In the genomic region with DNA sequence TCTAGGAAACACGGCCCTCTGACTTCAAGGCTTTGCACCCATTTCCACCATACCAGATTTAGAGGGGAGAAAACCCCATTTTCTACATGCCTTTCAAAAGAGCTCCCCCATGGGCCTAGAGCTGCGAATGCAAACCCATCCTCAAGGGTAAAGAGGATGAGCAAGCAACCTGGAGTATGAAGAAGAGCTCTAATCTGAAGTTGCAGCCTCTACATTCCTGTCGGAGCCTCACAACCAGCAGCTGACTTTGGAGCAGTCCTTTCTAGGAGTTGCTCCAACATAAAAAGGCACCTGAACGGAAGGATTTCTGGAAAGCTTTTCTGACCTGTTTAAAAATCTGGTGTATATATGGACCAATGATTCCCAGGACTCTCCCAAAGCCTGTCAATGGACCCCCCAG, we compare ENCODE assay signal across 17 cellular contexts.
A peak's percentile ranks its signal among the peaks of the same experiment; 100 is the strongest.
DNase-seq lines count a peak whose midpoint lies in the region; ATAC-seq, FAIRE-seq and TF ChIP-seq lines count a peak whose summit lies in the region.
"Had no signal": no experiment of that assay in that cellular context is flagged by ENCODE, and none has a peak within 500 bp of the region (broad histone marks: within the 10 kb centered on the region; RNA-seq: fewer than 3 reads in every experiment).

No MANE protein-coding gene starts in this region.

- H3K4me1 ChIP-seq in PC-9 (replicated peaks; ENCODE audit: insufficient read depth) (0 out of 2 replicates have a peak, but pooled peaks cover 9% of the 10 kb centered on the region), H1 (replicated peaks in 1 of 4; ENCODE audit: control insufficient read depth in 3 of 4, insufficient read depth in 4 of 4, low read length in 3 of 4) (peaks cover 8 to 27% (median 18%) of the 10 kb centered on the region in 4 experiments), neuronal stem cell (ENCODE audit: control insufficient read depth in 2 of 2, insufficient read depth in 1 of 2, low read depth in 1 of 2, low read length in 2 of 2) (peaks cover 16 to 23% of the 10 kb centered on the region in 2 donors)

- H3K27me3 ChIP-seq in PC-9 (ENCODE audit: insufficient read depth, low read depth) (no peaks in the 10 kb centered on the region), H1 (replicated peaks in 1 of 4; ENCODE audit: control insufficient read depth in 3 of 4, extremely low read depth in 1 of 4, insufficient read depth in 3 of 4, low read length in 3 of 4) (no peaks in the 10 kb centered on the region), neuronal stem cell (ENCODE audit: control insufficient read depth in 3 of 3, insufficient read depth in 3 of 3, low read depth in 1 of 3, low read length in 3 of 3) (no peaks in the 10 kb centered on the region)
- H3K27me3 ChIP-seq: upper lobe of left lung had no signal

- no peak for TF ChIP-seq EP300 in H1 (IDR thresholded peaks at IDR 0.05; ENCODE audit: borderline replicate concordance in 1 of 2, low read depth in 2 of 2, low read length in 2 of 2)

- H3K36me3 ChIP-seq in PC-9 (ENCODE audit: low read depth) (0 out of 2 replicates have a peak, but pooled peaks cover 8% of the 10 kb centered on the region), H1 (ENCODE audit: control insufficient read depth in 2 of 4, insufficient read depth in 4 of 4, low read length in 3 of 4) (peaks cover 31 to 43% (median 33%) of the 10 kb centered on the region in 4 experiments), neuronal stem cell (replicated peaks in 1 of 2; ENCODE audit: control insufficient read depth in 2 of 2, insufficient read depth in 2 of 2, low read length in 2 of 2) (peaks cover 34 to 47% of the 10 kb centered on the region in 2 donors)

- H4K5ac ChIP-seq in H1 (ENCODE audit: insufficient read length, low read depth, low read length), result no peak overlapping the region

- H2BK15ac ChIP-seq in H1 (ENCODE audit: low read length), result no peak overlapping the region
- H2BK15ac ChIP-seq in neuronal stem cell (ENCODE audit: low read length), result no peak overlapping the region

- H3K18ac ChIP-seq in H1 (ENCODE audit: extremely low read depth, low read length), result 0 out of 2 replicates have a peak overlapping the region, but pooled peaks have one; percentile 5
- no peak overlapping the region for H3K18ac ChIP-seq in neuronal stem cell (ENCODE audit: low read length)

- H3K9me2 ChIP-seq in PC-9 (ENCODE audit: insufficient read depth), result no peaks in the 10 kb centered on the region

- H2AK5ac ChIP-seq in H1 (ENCODE audit: low read depth, low read length) (peak overlapping the region; percentile 82; the same call in 1 of the 2 replicates), neuronal stem cell (ENCODE audit: low read depth, low read length) (no peak overlapping the region)

- peak overlapping the region; percentile 42 for H3K4me3 Mint-ChIP-seq in activated CD4-positive, alpha-beta T cell treated with anti-CD3 and anti-CD28 coated beads, Interleukin-2, amount 10 ng/mL, durations not matched to agents 7 days and 5 days
- H3K4me3 Mint-ChIP-seq in CD14-positive monocyte, result peak overlapping the region in 1 of 2 donors; percentile 45
- H3K4me3 Mint-ChIP-seq: T-helper 1 cell treated with Interleukin-12 subunit alpha and Interleukin-12 subunit beta and Interleukin-4 antibody, amounts not matched to agents 30 μg/mL and 1 μg/mL, for 36 hours had no signal

- H2BK12ac ChIP-seq in H1 (ENCODE audit: low read depth, low read length), result peak overlapping the region; percentile 18; the same call in 1 of the 2 replicates
- H2BK12ac ChIP-seq in neuronal stem cell (ENCODE audit: low read length), result no peak overlapping the region

- no peaks in the 10 kb centered on the region for H3K27me3 Mint-ChIP-seq in activated CD4-positive, alpha-beta T cell treated with anti-CD3 and anti-CD28 coated beads, Interleukin-2, amount 10 ng/mL, durations not matched to agents 7 days and 5 days
- H3K27me3 Mint-ChIP-seq in CD14-positive monocyte (ENCODE audit: low read depth in 3 of 3), result peaks cover 0 to 19% (median 11%) of the 10 kb centered on the region in 3 donors

- no peak overlapping the region for H3K14ac ChIP-seq in H1 (ENCODE audit: insufficient read length)
- no peak overlapping the region for H3K14ac ChIP-seq in neuronal stem cell (ENCODE audit: low read length)

- H3K36me3 Mint-ChIP-seq in activated CD4-positive, alpha-beta T cell treated with anti-CD3 and anti-CD28 coated beads, Interleukin-2, amount 10 ng/mL, durations not matched to agents 7 days and 5 days (ENCODE audit: low read depth), result peaks cover 41% of the 10 kb centered on the region
- H3K36me3 Mint-ChIP-seq in CD14-positive monocyte, result peaks cover 47 to 54% of the 10 kb centered on the region in 2 donors

- H4K8ac ChIP-seq in H1 (ENCODE audit: extremely low read depth, insufficient read depth, low read length) (no peak overlapping the region), neuronal stem cell (ENCODE audit: low read depth, low read length) (no peak overlapping the region)

- no peak overlapping the region for H2BK20ac ChIP-seq in H1 (ENCODE audit: low read length)

- FAIRE-seq in H1 (lab: Jason Lieb, UNC), result no peak
- FAIRE-seq: A549, small intestine had no signal

- no peaks in the 10 kb centered on the region for H4K20me1 ChIP-seq in PC-9 (ENCODE audit: insufficient read depth)
- peaks cover 10 to 29% of the 10 kb centered on the region in 2 experiments for H4K20me1 ChIP-seq in H1 (replicated peaks in 1 of 2; ENCODE audit: control insufficient read depth in 1 of 2, insufficient read depth in 2 of 2, low read length in 2 of 2)

- H3K23me2 ChIP-seq in H1 (ENCODE audit: low read depth, low read length), result peaks cover 15% of the 10 kb centered on the region

- 85% methylated on average over 4 of the region's 4 CpGs; no CpG with 5 or more reads in 1 of the 2 experiments for WGBS in H1 (ENCODE audit: extremely low coverage in 1 of 2, insufficient coverage in 1 of 2, insufficient read length in 1 of 2, insufficient replicate concordance in 2 of 2, low coverage in 1 of 2, low lambda C conversion rate in 2 of 2, missing lambda C conversion rate in 1 of 2), 2 experiments
- WGBS in neuronal stem cell (ENCODE audit: extremely low coverage in 2 of 2, insufficient read length in 2 of 2, insufficient replicate concordance in 1 of 2), 2 donors, result no CpG with 5 or more reads among the region's 4 CpGs

- DNase-seq in activated CD4-positive, alpha-beta T cell treated with anti-CD3 and anti-CD28 coated beads, Interleukin-2, amount 10 ng/mL, durations not matched to agents 7 days and 5 days, result no peak
- DNase-seq in activated CD4-positive, alpha-beta T cell treated with anti-CD3 and anti-CD28 coated beads, Interleukin-2, amount 50 U/mL, for 48 hours, result no peak
- DNase-seq in PC-9, result no peak
- DNase-seq in H1 (ENCODE audit: low read depth in 1 of 2, low spot score in 2 of 2), result no peak
- no peak for DNase-seq in neuronal stem cell (ENCODE audit: low spot score)
- DNase-seq in CD14-positive monocyte (ENCODE audit: low spot score), result no peak
- DNase-seq: effector CD4-positive, alpha-beta T cell; foreskin melanocyte; NCI-H345; small intestine; upper lobe of left lung had no signal

- no peak overlapping the region for H2AFZ ChIP-seq in PC-9
- H2AFZ ChIP-seq in H1 (ENCODE audit: low read length), result no peak overlapping the region
- no peak overlapping the region for H2AFZ ChIP-seq in neuronal stem cell (ENCODE audit: low read length)
- H2AFZ ChIP-seq: GM23248 had no signal

- no peak for TF ChIP-seq POLR2A in H1 (IDR thresholded peaks at IDR 0.05; ENCODE audit: control extremely low read depth in 1 of 2, low read depth in 2 of 2, low read length in 2 of 2)

- no peaks in the 10 kb centered on the region; the same call in none of the 2 replicates for H3K79me1 ChIP-seq in H1 (ENCODE audit: low read depth, low read length)
- peaks cover 19% of the 10 kb centered on the region for H3K79me1 ChIP-seq in neuronal stem cell (ENCODE audit: low read depth, low read length)

- ATAC-seq in esophagus mucosa (no peak), GM21447 (IDR thresholded peaks at IDR 0.05; ENCODE audit: unreplicated experiment) (no peak)
- ATAC-seq: A549 had no signal

- H3K27ac ChIP-seq in PC-9, result no peak overlapping the region
- 0 out of 2 replicates have a peak overlapping the region, but pooled peaks have one; percentile 22 for H3K27ac ChIP-seq in H1 (ENCODE audit: low read depth, low read length)
- no peak overlapping the region for H3K27ac ChIP-seq in neuronal stem cell (replicated peaks; ENCODE audit: low read length)
- H3K27ac ChIP-seq: A549, GM23248, neutrophil had no signal

- 0 out of 2 replicates have a peak overlapping the region, but pooled peaks have one; percentile 96 for H2BK5ac ChIP-seq in H1 (ENCODE audit: low read depth, low read length)
- no peak overlapping the region for H2BK5ac ChIP-seq in neuronal stem cell (ENCODE audit: low read length)

- H2BK120ac ChIP-seq in H1 (replicated peaks; ENCODE audit: low read depth, low read length) (no peak overlapping the region), neuronal stem cell (ENCODE audit: low read depth, low read length) (no peak overlapping the region)

- H3K4me3 ChIP-seq in PC-9 (no peak overlapping the region), H1 (ENCODE audit: extremely low read depth in 1 of 4, insufficient read depth in 2 of 4, low read depth in 3 of 4, low read length in 4 of 4) (peak overlapping the region in 2 of 4 experiments; percentile 84 to 92; a peak in 3 of 8 replicates), neuronal stem cell (ENCODE audit: low read length in 2 of 2) (no peak overlapping the region)
- H3K4me3 ChIP-seq: A549, GM23248, upper lobe of left lung had no signal

- H3K27ac Mint-ChIP-seq in activated CD4-positive, alpha-beta T cell treated with anti-CD3 and anti-CD28 coated beads, Interleukin-2, amount 10 ng/mL, durations not matched to agents 7 days and 5 days, result no peak overlapping the region
- H3K27ac Mint-ChIP-seq in CD14-positive monocyte, result peak overlapping the region in 1 of 7 donors; percentile 58
- H3K27ac Mint-ChIP-seq: T-helper 1 cell treated with Interleukin-12 subunit alpha and Interleukin-12 subunit beta and Interleukin-4 antibody, amounts not matched to agents 30 μg/mL and 1 μg/mL, for 36 hours had no signal

- no peak for TF ChIP-seq RAD21 in H1 (IDR thresholded peaks at IDR 0.05 in 1 of 2, conservative IDR thresholded peaks at IDR 0.05 in 1 of 2; ENCODE audit: low read depth in 2 of 2, low read length in 2 of 2)

- no peaks in the 10 kb centered on the region for H3K9me3 ChIP-seq in PC-9 (ENCODE audit: insufficient read depth, low read depth)
- no peaks in the 10 kb centered on the region for H3K9me3 ChIP-seq in H1 (ENCODE audit: insufficient read depth in 2 of 2, low read depth in 1 of 2, low read length in 1 of 2)
- no peaks in the 10 kb centered on the region for H3K9me3 ChIP-seq in neuronal stem cell (replicated peaks in 1 of 2; ENCODE audit: control insufficient read depth in 2 of 2, insufficient read depth in 1 of 2, low read depth in 1 of 2, low read length in 2 of 2)
- H3K9me3 ChIP-seq: A549, neutrophil, upper lobe of left lung had no signal

- no peak overlapping the region for H3K56ac ChIP-seq in H1 (replicated peaks; ENCODE audit: insufficient read length, low read depth, low read length)

- no peaks in the 10 kb centered on the region for H3K9me3 Mint-ChIP-seq in activated CD4-positive, alpha-beta T cell treated with anti-CD3 and anti-CD28 coated beads, Interleukin-2, amount 10 ng/mL, durations not matched to agents 7 days and 5 days
- H3K9me3 Mint-ChIP-seq in CD14-positive monocyte, result peaks cover 0 to 2% (median 0%) of the 10 kb centered on the region in 7 donors
- H3K9me3 Mint-ChIP-seq: T-helper 1 cell treated with Interleukin-12 subunit alpha and Interleukin-12 subunit beta and Interleukin-4 antibody, amounts not matched to agents 30 μg/mL and 1 μg/mL, for 36 hours had no signal

- intact Hi-C loops in PC-9 (cut with micrococcal nuclease; ENCODE audit: unreplicated experiment) (no loop called here), CD14-positive monocyte (cut with micrococcal nuclease) (no loop called here)

- H3F3A ChIP-seq in PC-9 (ENCODE audit: insufficient read depth, low read depth), result peaks cover 13% of the 10 kb centered on the region; the same call in 1 of the 2 replicates

- peaks cover 30% of the 10 kb centered on the region for H3K4me1 Mint-ChIP-seq in activated CD4-positive, alpha-beta T cell treated with anti-CD3 and anti-CD28 coated beads, Interleukin-2, amount 10 ng/mL, durations not matched to agents 7 days and 5 days
- peaks cover 16% of the 10 kb centered on the region for H3K4me1 Mint-ChIP-seq in CD14-positive monocyte

- POLR2A ChIA-PET in activated CD4-positive, alpha-beta T cell treated with anti-CD3 and anti-CD28 coated beads, Interleukin-2, amount 10 ng/mL, durations not matched to agents 7 days and 5 days (lab: Charles Lee), result no interaction called here
- POLR2A ChIA-PET in PC-9 (lab: Charles Lee; ENCODE audit: unreplicated experiment), result no interaction called here
- POLR2A ChIA-PET in H1 (lab: Charles Lee; ENCODE audit: partially characterized antibody), result interaction anchor here (0.6 to 10.8 kb wide), 15 partner anchors 9 to 112 kb away, joined by 3 to 135 read pairs (median 5); no protein-coding TSS in a partner anchor

- TSS peak; percentile 37 for BruUV-seq in PC-9 (replicated peaks; lab: Mats Ljungman, UMichigan)

- H3K9ac ChIP-seq in H1 (replicated peaks in 1 of 4; ENCODE audit: extremely low read depth in 1 of 4, low read depth in 3 of 4, low read length in 3 of 4) (0 out of 7 replicates have a peak overlapping the region, but pooled peaks of 1 of the 4 experiments have one; percentile 38), neuronal stem cell (ENCODE audit: low read depth, low read length, poor library complexity) (no peak overlapping the region)
- H3K9ac ChIP-seq: GM23248 had no signal

- CTCF ChIA-PET in activated CD4-positive, alpha-beta T cell treated with anti-CD3 and anti-CD28 coated beads, Interleukin-2, amount 10 ng/mL, durations not matched to agents 7 days and 5 days (lab: Charles Lee), result interaction anchor here (0.9 to 2.7 kb wide), 8 partner anchors 11 to 391 kb away, joined by 3 to 9 read pairs (median 3); no protein-coding TSS in a partner anchor
- CTCF ChIA-PET in PC-9 (lab: Charles Lee) (no interaction called here), H1 (lab: Charles Lee; ENCODE audit: partially characterized antibody) (interaction anchor here (1.0 to 4.2 kb wide), 9 partner anchors 9 to 65 kb away, joined by 3 to 32 read pairs (median 4); no protein-coding TSS in a partner anchor)

- H3K23ac ChIP-seq in H1 (ENCODE audit: insufficient read length) (no peak overlapping the region), neuronal stem cell (ENCODE audit: low read depth, low read length, poor library complexity) (no peak overlapping the region)

- H3K4me2 ChIP-seq in PC-9, result no peak overlapping the region
- H3K4me2 ChIP-seq in H1 (ENCODE audit: insufficient read depth in 1 of 2, low read depth in 2 of 2, low read length in 2 of 2), result peak overlapping the region; percentile 95 to 98
- H3K4me2 ChIP-seq in neuronal stem cell (ENCODE audit: insufficient read depth, low read length, poor library complexity, severe bottlenecking), result peak overlapping the region; percentile 98

- no peak overlapping the region for H3K4ac ChIP-seq in H1 (replicated peaks; ENCODE audit: insufficient read length, low read depth, low read length)
- H3K4ac ChIP-seq in neuronal stem cell (ENCODE audit: low read length), result no peak overlapping the region

- TF ChIP-seq CTCF in PC-9 (conservative IDR thresholded peaks at IDR 0.05) (no peak), H1 (IDR thresholded peaks at IDR 0.05; ENCODE audit: control extremely low read depth in 1 of 3, insufficient read depth in 1 of 3, low read depth in 1 of 3, low read length in 3 of 3) (no peak), CD14-positive monocyte (IDR thresholded peaks at IDR 0.05) (no peak)

- H3K79me2 ChIP-seq in PC-9 (ENCODE audit: low read depth), result no peaks in the 10 kb centered on the region; the same call in 1 of the 2 replicates
- peaks cover 10 to 37% of the 10 kb centered on the region in 2 experiments for H3K79me2 ChIP-seq in H1 (ENCODE audit: control insufficient read depth in 1 of 2, insufficient read depth in 2 of 2, low read length in 2 of 2)

- H4K91ac ChIP-seq in H1 (replicated peaks; ENCODE audit: insufficient read length, low read length), result no peak overlapping the region
- no peak overlapping the region for H4K91ac ChIP-seq in neuronal stem cell (ENCODE audit: low read depth, low read length, poor library complexity)
